Comparison of ENCODE assay signal across 8 cellular contexts in genomic region chr15:38251726-38252480, GRCh38. TPM values are rescaled to one million over a fixed set of nuclear protein-coding genes. Genes with fewer than 3 reads are reported as not detected.
DNase-seq lines count a peak whose midpoint lies in the region; ATAC-seq and TF ChIP-seq lines count a peak whose summit lies in the region.

No MANE protein-coding gene starts in this region.

- no peak for TF ChIP-seq CTCF in AG04449 (IDR thresholded peaks at IDR 0.05; ENCODE audit: insufficient read depth, low read length, missing control alignments)

- H3K4me1 Mint-ChIP-seq in activated CD4-positive, alpha-beta T cell treated with anti-CD3 and anti-CD28 coated beads, Interleukin-2, amount 10 ng/mL, durations not matched to agents 24 days and 14 days = peaks cover 20% of the 10 kb centered on the region

- H3K27me3 Mint-ChIP-seq in activated CD4-positive, alpha-beta T cell treated with anti-CD3 and anti-CD28 coated beads, Interleukin-2, amount 10 ng/mL, durations not matched to agents 24 days and 14 days = peaks cover 63% of the 10 kb centered on the region

- CTCF ChIA-PET in AG04449 (lab: Yijun Ruan, JAX) = interaction anchor here (0.6 to 4.2 kb wide), 14 partner anchors 100 to 257 kb away, joined by 3 to 26 read pairs (median 4); no protein-coding TSS in a partner anchor

- DNase-seq in AG04449 (ENCODE audit: low read depth, low spot score) (peak; percentile 98), NCI-H526 (lab: John Stamatoyannopoulos, UW) (peak; percentile 78 to 91), dedifferentiated amniotic fluid mesenchymal stem cell (ENCODE audit: extremely low spot score) (peak; percentile 98), left colon (peak; percentile 89 to 90)
- DNase-seq in activated CD4-positive, alpha-beta T cell treated with anti-CD3 and anti-CD28 coated beads, Interleukin-2, amount 10 ng/mL, durations not matched to agents 24 days and 14 days = peak; percentile 84
- DNase-seq in stimulated activated CD4-positive, alpha-beta T cell treated with anti-CD3 and anti-CD28 coated beads, Interleukin-15, amount 100 ng/mL, for 48 hours (ENCODE audit: low read depth in 2 of 2) = peak; percentile 54 to 59

- peak overlapping the region; percentile 87 for H3K4me3 Mint-ChIP-seq in activated CD4-positive, alpha-beta T cell treated with anti-CD3 and anti-CD28 coated beads, Interleukin-2, amount 10 ng/mL, durations not matched to agents 24 days and 14 days

- H3K27ac Mint-ChIP-seq in activated CD4-positive, alpha-beta T cell treated with anti-CD3 and anti-CD28 coated beads, Interleukin-2, amount 10 ng/mL, durations not matched to agents 24 days and 14 days = peak overlapping the region; percentile 9

- H3K9me3 Mint-ChIP-seq in activated CD4-positive, alpha-beta T cell treated with anti-CD3 and anti-CD28 coated beads, Interleukin-2, amount 10 ng/mL, durations not matched to agents 24 days and 14 days = no peaks in the 10 kb centered on the region

- intact Hi-C loops in activated CD4-positive, alpha-beta T cell treated with anti-CD3 and anti-CD28 coated beads, Interleukin-2, amount 10 ng/mL, durations not matched to agents 24 days and 14 days (cut with micrococcal nuclease) = loop anchor here (10.0 kb wide), 1 partner anchor 177 kb away; no protein-coding TSS in a partner anchor
- intact Hi-C loops in left colon (cut with DNase I, micrococcal nuclease) = loop anchor here in 1 of 2 donors (10.0 kb wide), 1 partner anchor 177 kb away; no protein-coding TSS in a partner anchor

- ATAC-seq in GM18909 (IDR thresholded peaks at IDR 0.05; ENCODE audit: poor library complexity, unreplicated experiment) = peak; percentile 52
- ATAC-seq in HG03342 (IDR thresholded peaks at IDR 0.05; ENCODE audit: unreplicated experiment) = peak; percentile 40
- peak; percentile 76 for ATAC-seq in left colon

- peak overlapping the region; percentile 91 for H3K4me3 ChIP-seq in AG04449 (ENCODE audit: low read depth, low read length)

- peaks cover 3% of the 10 kb centered on the region for H3K36me3 Mint-ChIP-seq in activated CD4-positive, alpha-beta T cell treated with anti-CD3 and anti-CD28 coated beads, Interleukin-2, amount 10 ng/mL, durations not matched to agents 24 days and 14 days (ENCODE audit: low read depth)

- POLR2A ChIA-PET in AG04449 (lab: Yijun Ruan, JAX) = interaction anchor here (0.6 to 3.9 kb wide), 28 partner anchors 8 to 256 kb away, joined by 3 to 31 read pairs (median 4); no protein-coding TSS in a partner anchor

RNA-seq across cellular contexts. Expression of gene SPRED1, which starts 0.7 kb away (rescaled TPM):
- total RNA-seq in activated CD4-positive, alpha-beta T cell treated with anti-CD3 and anti-CD28 coated beads, Interleukin-2, amount 10 ng/mL, durations not matched to agents 24 days and 14 days = 0.44 and 0.71 TPM in 2 replicates
- 10 to 100 TPM; 24.5 to 32.4 TPM for total RNA-seq in left colon

Comparison
In these comparisons a context has a peak if more than half of its experiments do, and no peak if none do; other contexts are left out.
1. Peak in every context shown above with its lines: DNase-seq, ATAC-seq and H3K4me3 ChIP-seq.
2. RNA of gene SPRED1, which starts 0.7 kb away (total RNA-seq): 24.5 to 32.4 TPM in left colon; 0.44 to 0.71 TPM in activated CD4-positive, alpha-beta T cell treated with anti-CD3 and anti-CD28 coated beads, Interleukin-2, amount 10 ng/mL, durations not matched to agents 24 days and 14 days; every median in the first group is over 10 times any median in the second.